In the genomic region with DNA sequence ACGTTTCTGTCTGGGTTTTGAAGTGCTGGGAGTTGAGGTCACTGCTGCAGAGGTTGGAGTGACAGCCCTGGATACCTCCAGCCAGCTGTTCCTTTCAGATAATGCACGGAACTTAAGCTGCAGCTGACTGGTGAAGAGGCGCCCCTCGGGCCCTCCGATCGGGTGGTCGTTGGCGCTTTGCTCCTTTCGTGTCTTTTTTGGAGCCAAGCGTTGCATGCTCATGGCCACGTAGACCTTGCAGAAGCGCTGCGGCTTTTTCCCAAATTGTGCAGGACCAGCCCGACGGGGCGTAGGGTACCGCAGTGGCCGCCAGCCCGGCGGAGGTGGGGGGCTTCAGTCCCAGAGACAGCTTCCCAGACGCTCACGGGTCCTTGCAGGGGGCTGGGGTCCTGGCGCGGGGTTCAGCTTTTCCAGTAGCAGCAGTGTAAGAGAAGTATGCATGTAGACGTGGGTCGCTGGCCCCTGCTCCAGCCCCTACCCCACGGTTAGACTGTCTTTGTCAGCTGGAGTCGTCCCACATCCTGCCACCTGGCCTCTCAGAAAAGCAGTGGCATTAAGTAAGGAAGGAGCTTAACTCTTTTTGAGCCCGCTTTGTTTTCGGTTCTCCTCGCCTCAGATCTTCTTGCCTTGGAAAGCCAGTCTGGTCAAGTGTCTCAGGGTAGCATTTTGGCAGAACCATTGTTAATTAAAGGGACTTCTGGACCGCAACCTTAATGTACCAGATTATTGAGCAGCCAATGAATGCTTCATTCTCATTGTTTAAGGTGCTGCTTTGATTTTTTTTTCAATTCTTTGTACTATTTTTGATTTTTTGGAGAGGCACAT, we compare ENCODE assay signal across 8 cellular contexts. TPM values are rescaled to one million over a fixed set of nuclear protein-coding genes. Genes with fewer than 3 reads are reported as not detected.
DNase-seq lines count a peak whose midpoint lies in the region; ATAC-seq and TF ChIP-seq lines count a peak whose summit lies in the region.

No MANE protein-coding gene starts in this region.

- peak overlapping the region; percentile 99 for H3K27ac Mint-ChIP-seq in CD8-positive, alpha-beta T cell

- peak overlapping the region; percentile 98 for H3K4me3 Mint-ChIP-seq in CD8-positive, alpha-beta T cell

- peak overlapping the region; percentile 19 for H2AK5ac ChIP-seq in trophoblast cell (ENCODE audit: low read length)

- peak overlapping the region; percentile 52 for H2BK5ac ChIP-seq in trophoblast cell (ENCODE audit: low read depth, low read length, poor library complexity)

- peaks cover 53% of the 10 kb centered on the region for H3K4me1 Mint-ChIP-seq in CD8-positive, alpha-beta T cell (ENCODE audit: low read depth)

- peaks cover 7% of the 10 kb centered on the region for H3K36me3 ChIP-seq in CD8-positive, alpha-beta T cell (ENCODE audit: insufficient read depth, low read length)
- peaks cover 0 to 3% of the 10 kb centered on the region in 2 experiments for H3K36me3 ChIP-seq in trophoblast cell (ENCODE audit: control insufficient read depth in 1 of 2, insufficient read depth in 2 of 2, low read length in 2 of 2)

- H2AFZ ChIP-seq in trophoblast cell (ENCODE audit: insufficient read depth, low read length, poor library complexity), result peak overlapping the region; percentile 85

- H3K27me3 Mint-ChIP-seq in CD8-positive, alpha-beta T cell (ENCODE audit: low read depth), result no peaks in the 10 kb centered on the region

- intact Hi-C loops in CD8-positive, alpha-beta T cell (cut with DNase I, micrococcal nuclease), result loop anchor here (1.0 to 10.0 kb wide), 11 partner anchors 13 to 904 kb away; a partner anchor contains a TSS
- intact Hi-C loops in Right ventricle myocardium inferior (cut with DNase I), result loop anchor here (1.0 to 5.0 kb wide), 3 partner anchors 66 to 160 kb away; no protein-coding TSS in a partner anchor

- peak overlapping the region; percentile 82 for H3K4me2 ChIP-seq in trophoblast cell (ENCODE audit: low read length)

- H3K79me2 ChIP-seq in trophoblast cell (ENCODE audit: control insufficient read depth, insufficient read depth, low read length, poor library complexity), result peaks cover 15% of the 10 kb centered on the region

- peak overlapping the region; percentile 81 for H2BK120ac ChIP-seq in trophoblast cell (ENCODE audit: insufficient read depth, low read length, poor library complexity)

- peaks cover 19% of the 10 kb centered on the region for H3K79me1 ChIP-seq in trophoblast cell (ENCODE audit: low read length)

- CTCF ChIA-PET in CD8-positive, alpha-beta T cell (lab: Charles Lee), result interaction anchor here (0.5 to 7.3 kb wide), 34 partner anchors 9 to 162 kb away, joined by 3 to 72 read pairs (median 4); no protein-coding TSS in a partner anchor

- peak overlapping the region; percentile 76 for H3K9ac ChIP-seq in trophoblast cell (ENCODE audit: low read length)

- peak overlapping the region; percentile 94 for H3K18ac ChIP-seq in trophoblast cell (ENCODE audit: low read length)

- H2BK12ac ChIP-seq in trophoblast cell (ENCODE audit: low read length), result no peak overlapping the region

- H3K27ac ChIP-seq in CD8-positive, alpha-beta T cell (ENCODE audit: low read depth, low read length), result peak overlapping the region; percentile 95
- H3K27ac ChIP-seq in trophoblast cell (ENCODE audit: low read depth, low read length), result peak overlapping the region; percentile 82

- H4K91ac ChIP-seq in trophoblast cell (ENCODE audit: low read depth, low read length), result peak overlapping the region; percentile 96

- H3K9me3 Mint-ChIP-seq in CD8-positive, alpha-beta T cell, result no peaks in the 10 kb centered on the region

- no CpG with 5 or more reads among the region's 32 CpGs for WGBS in trophoblast cell (ENCODE audit: extremely low coverage, insufficient coverage, insufficient read length)

- POLR2A ChIA-PET in CD8-positive, alpha-beta T cell (lab: Charles Lee), result interaction anchor here (0.8 to 6.6 kb wide), 27 partner anchors 13 to 161 kb away, joined by 3 to 85 read pairs (median 5); no protein-coding TSS in a partner anchor

- DNase-seq in CD8-positive, alpha-beta T cell, result peak in 6 of 7 experiments; percentile 37 to 69 (median 52)
- DNase-seq in NCI-H345 (lab: John Stamatoyannopoulos, UW) (peak; percentile 41), Right ventricle myocardium inferior (ENCODE audit: missing footprints) (peak; percentile 69), trophoblast cell (peak in 1 of 2 donors; percentile 55), cortex of kidney (lab: John Stamatoyannopoulos, UW) (no peak), NCI-H1930 (lab: John Stamatoyannopoulos, UW) (no peak)
- DNase-seq in activated naive CD4-positive, alpha-beta T cell treated with Interleukin-2 at 50 U/mL for 16 hours, result peak; percentile 44

- H4K8ac ChIP-seq in trophoblast cell (ENCODE audit: low read depth, low read length), result peak overlapping the region; percentile 89

- H3K4me3 ChIP-seq in CD8-positive, alpha-beta T cell (ENCODE audit: low read depth, low read length), result peak overlapping the region; percentile 75
- H3K4me3 ChIP-seq in trophoblast cell (ENCODE audit: low read depth, low read length), result peak overlapping the region; percentile 86

- H3K36me3 Mint-ChIP-seq in CD8-positive, alpha-beta T cell, result peaks cover 58% of the 10 kb centered on the region

- no peaks in the 10 kb centered on the region for H3K9me3 ChIP-seq in CD8-positive, alpha-beta T cell (ENCODE audit: low read length)
- no peaks in the 10 kb centered on the region for H3K9me3 ChIP-seq in trophoblast cell (ENCODE audit: insufficient read depth, low read depth, low read length)

- peaks cover 51% of the 10 kb centered on the region for H3K4me1 ChIP-seq in CD8-positive, alpha-beta T cell (ENCODE audit: insufficient read depth, low read length)
- H3K4me1 ChIP-seq in trophoblast cell (ENCODE audit: control insufficient read depth in 1 of 2, insufficient read depth in 2 of 2, low read length in 2 of 2), result peaks cover 9 to 18% of the 10 kb centered on the region in 2 experiments

- H4K12ac ChIP-seq in trophoblast cell (ENCODE audit: low read depth, low read length), result peak overlapping the region; percentile 84

- no peak for ATAC-seq in CD8-positive, alpha-beta T cell
- ATAC-seq in GM21717 (IDR thresholded peaks at IDR 0.05; ENCODE audit: unreplicated experiment), result peak; percentile 6
- ATAC-seq in Right ventricle myocardium inferior, result peak; percentile 3

- no peaks in the 10 kb centered on the region for H3K27me3 ChIP-seq in CD8-positive, alpha-beta T cell (ENCODE audit: insufficient read depth, low read length)
- no peaks in the 10 kb centered on the region for H3K27me3 ChIP-seq in trophoblast cell (ENCODE audit: insufficient read depth, low read length)

- H3K23ac ChIP-seq in trophoblast cell (ENCODE audit: low read length), result no peak overlapping the region

- peak overlapping the region; percentile 88 for H3K4ac ChIP-seq in trophoblast cell (ENCODE audit: low read depth, low read length)

- no peak for TF ChIP-seq CTCF in CD8-positive, alpha-beta T cell (IDR thresholded peaks at IDR 0.05)

- peak overlapping the region; percentile 94 for H3K14ac ChIP-seq in trophoblast cell (ENCODE audit: low read length)

RNA-seq across cellular contexts. Expression of a gene that starts 0.8 kb away (rescaled TPM):
- total RNA-seq in CD8-positive, alpha-beta T cell, result 1,000 to 10,000 TPM; 3,739 to 3,807 TPM
- total RNA-seq in Right ventricle myocardium inferior, result 6.8 TPM
- polyA plus RNA-seq in trophoblast cell (2013), result 59.7 and 64.7 TPM in 2 replicates

Comparison
In these comparisons a context has a peak if more than half of its experiments do, and no peak if none do; other contexts are left out.
1. DNase-seq: peak in CD8-positive, alpha-beta T cell (6 of 7), NCI-H345 (single experiment), activated naive CD4-positive, alpha-beta T cell treated with Interleukin-2 at 50 U/mL for 16 hours (single experiment) and Right ventricle myocardium inferior (single experiment); none in cortex of kidney (single experiment) and NCI-H1930 (0 of 2).
2. RNA of a gene that starts 0.8 kb away (total RNA-seq): 3,739 to 3,807 TPM in CD8-positive, alpha-beta T cell; 6.8 TPM in Right ventricle myocardium inferior (single experiment); every median in the first group is over 100 times any median in the second.